ENCODE assay signal across 24 cellular contexts in the genomic region with DNA sequence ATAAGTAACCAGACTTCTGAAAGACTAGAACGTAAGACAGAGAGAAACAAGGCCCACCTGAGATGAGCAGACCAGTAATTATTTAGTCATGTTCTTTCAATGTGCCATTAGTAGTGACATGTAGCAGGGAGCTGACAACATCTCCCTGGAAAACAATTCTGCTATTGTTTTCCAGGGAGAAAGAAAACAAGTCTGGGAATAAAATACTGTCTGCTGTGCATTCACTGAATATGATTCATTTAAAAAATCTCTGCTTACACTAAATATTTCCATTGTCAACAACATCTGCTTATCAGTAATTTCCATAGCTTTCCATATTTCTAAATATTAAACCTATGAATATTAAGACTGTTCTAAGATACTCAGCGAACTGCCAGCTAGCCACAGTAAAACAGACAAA.
A peak's percentile ranks its signal among the peaks of the same experiment; 100 is the strongest.
DNase-seq lines count a peak whose midpoint lies in the region; ATAC-seq and TF ChIP-seq lines count a peak whose summit lies in the region.
"Had no signal": no experiment of that assay in that cellular context is flagged by ENCODE, and none has a peak within 500 bp of the region (broad histone marks: within the 10 kb centered on the region; RNA-seq: fewer than 3 reads in every experiment).

No MANE protein-coding gene starts in this region.

- POLR2A ChIA-PET in PC-3 (lab: Charles Lee; ENCODE audit: unreplicated experiment): no interaction called here

- H3K27ac ChIP-seq in PC-3 (ENCODE audit: low read length) (no peak overlapping the region), brain microvascular endothelial cell (peak overlapping the region; percentile 4), smooth muscle cell (ENCODE audit: low read depth) (peak overlapping the region; percentile 69)
- H3K27ac ChIP-seq: BLaER1, epithelial cell of prostate, lower lobe of right lung, RWPE1, upper lobe of right lung had no signal

- WGBS in smooth muscle cell (ENCODE audit: low lambda C conversion rate): 69% methylated on average over 2 of the region's 2 CpGs

- H3F3A ChIP-seq in PC-3 (ENCODE audit: low read length, unreplicated experiment) (no peaks in the 10 kb centered on the region), smooth muscle cell (ENCODE audit: low read depth) (no peaks in the 10 kb centered on the region)

- no peaks in the 10 kb centered on the region for H3K27me3 ChIP-seq in PC-3 (ENCODE audit: low read length)
- H3K27me3 ChIP-seq in brain microvascular endothelial cell (replicated peaks): no peaks in the 10 kb centered on the region
- H3K27me3 ChIP-seq in smooth muscle cell (ENCODE audit: low read depth): no peaks in the 10 kb centered on the region
- H3K27me3 ChIP-seq: BLaER1, upper lobe of right lung had no signal

- ATAC-seq in PC-3 (no peak), GM21717 (IDR thresholded peaks at IDR 0.05; ENCODE audit: unreplicated experiment) (no peak), HG03196 (IDR thresholded peaks at IDR 0.05; ENCODE audit: unreplicated experiment) (no peak)
- ATAC-seq: lower lobe of right lung; stimulated activated memory B cell treated with anti-CD40 and anti-IgM and Interleukin-4, amounts not matched to agents 10 μg/mL and 1 μg/mL and 100 μg/mL, for 72 hours; T-helper 17 cell; upper lobe of right lung had no signal

- CTCF ChIA-PET in PC-3 (lab: Charles Lee): no interaction called here

- no peaks in the 10 kb centered on the region for H3K79me2 ChIP-seq in PC-3 (ENCODE audit: low read length)
- no peaks in the 10 kb centered on the region for H3K79me2 ChIP-seq in smooth muscle cell (ENCODE audit: low read depth)

- H3K9ac ChIP-seq in PC-3 (ENCODE audit: low read length) (no peak overlapping the region), smooth muscle cell (ENCODE audit: low read depth) (no peak overlapping the region)
- H3K9ac ChIP-seq: BLaER1 had no signal

- in situ Hi-C loops in brain microvascular endothelial cell (cut with HindIII; ENCODE audit: low pct_ligation_motif_present, low sequenced_read_pairs): no loop called here
- in situ Hi-C loops in GM13976 (cut with MboI; ENCODE audit: low sequenced_read_pairs, unreplicated experiment): no loop called here

- no TSS peak for BruUV-seq in PC-3 (replicated peaks; lab: Mats Ljungman, UMichigan)

- H2AFZ ChIP-seq in PC-3 (ENCODE audit: low read length) (no peak overlapping the region), smooth muscle cell (ENCODE audit: low read depth) (no peak overlapping the region)

- no peaks in the 10 kb centered on the region for H4K20me1 ChIP-seq in PC-3 (ENCODE audit: low read length)
- no peaks in the 10 kb centered on the region for H4K20me1 ChIP-seq in smooth muscle cell (ENCODE audit: low read depth)
- H4K20me1 ChIP-seq: BLaER1 had no signal

- no peaks in the 10 kb centered on the region for H3K9me3 ChIP-seq in PC-3 (ENCODE audit: low read length)
- H3K9me3 ChIP-seq in smooth muscle cell (replicated peaks; ENCODE audit: low read depth): no peaks in the 10 kb centered on the region
- H3K9me3 ChIP-seq: upper lobe of right lung had no signal

- H3K36me3 ChIP-seq in PC-3 (ENCODE audit: low read depth, low read length) (no peaks in the 10 kb centered on the region), brain microvascular endothelial cell (replicated peaks) (no peaks in the 10 kb centered on the region), smooth muscle cell (ENCODE audit: low read depth) (no peaks in the 10 kb centered on the region)
- H3K36me3 ChIP-seq: BLaER1, lower lobe of right lung, upper lobe of right lung had no signal

- H3K4me2 ChIP-seq in PC-3 (ENCODE audit: low read length) (no peak overlapping the region), smooth muscle cell (peak overlapping the region; percentile 66)
- H3K4me2 ChIP-seq: BLaER1 had no signal

- H3K4me1 ChIP-seq in PC-3 (ENCODE audit: insufficient read depth, low read length) (peaks cover 22% of the 10 kb centered on the region), smooth muscle cell (ENCODE audit: low read depth) (peaks cover 3% of the 10 kb centered on the region)
- H3K4me1 ChIP-seq: lower lobe of right lung, upper lobe of right lung had no signal

- TF ChIP-seq CTCF in PC-3 (conservative IDR thresholded peaks at IDR 0.05; ENCODE audit: low read depth, low read length): no peak
- no peak for TF ChIP-seq CTCF in brain microvascular endothelial cell (IDR thresholded peaks at IDR 0.05; ENCODE audit: low read depth, low read length, missing control alignments)
- no peak for TF ChIP-seq CTCF in smooth muscle cell (IDR thresholded peaks at IDR 0.05; ENCODE audit: borderline replicate concordance, insufficient read depth, poor library complexity, severe bottlenecking)
- no peak for TF ChIP-seq CTCF in GM13976 (IDR thresholded peaks at IDR 0.05; ENCODE audit: borderline replicate concordance, control extremely low read depth, extremely low read depth, insufficient read depth, missing control alignments)

- intact Hi-C loops in PC-3 (cut with micrococcal nuclease): no loop called here

- DNase-seq in PC-3 (peak; percentile 15), brain microvascular endothelial cell (no peak), glomerular endothelial cell (ENCODE audit: extremely low read depth, low read depth, low spot score) (peak; percentile 47), smooth muscle cell (lab: John Stamatoyannopoulos, UW; ENCODE audit: unreplicated experiment) (no peak), GM13976 (ENCODE audit: low spot score) (no peak)
- DNase-seq in activated CD8-positive, alpha-beta memory T cell treated with anti-CD3 and anti-CD28 coated beads for 24 hours: no peak
- DNase-seq: activated CD4-positive, alpha-beta memory T cell treated with anti-CD3 and anti-CD28 coated beads for 36 hours; activated CD4-positive, alpha-beta T cell treated with anti-CD3 and anti-CD28 coated beads for 1 hour; activated CD8-positive, alpha-beta memory T cell treated with anti-CD3 and anti-CD28 coated beads, Interleukin-2, amount 50 U/mL, for 4 hours; activated naive CD4-positive, alpha-beta T cell; COR-L47; effector CD4-positive, alpha-beta T cell; lower lobe of right lung; NCI-H1048; NCI-H1694; NCI-H446 treated with DMSO at 0.1 percent for 48 hours; T-helper 17 cell; upper lobe of right lung had no signal

- H3K9me2 ChIP-seq in PC-3 (replicated peaks; ENCODE audit: low read length): no peaks in the 10 kb centered on the region

- H3K4me3 ChIP-seq in PC-3 (ENCODE audit: low read length): no peak overlapping the region
- no peak overlapping the region for H3K4me3 ChIP-seq in brain microvascular endothelial cell (ENCODE audit: low read depth, low read length)
- H3K4me3 ChIP-seq in smooth muscle cell: no peak overlapping the region
- H3K4me3 ChIP-seq: BLaER1, lower lobe of right lung, upper lobe of right lung had no signal

Comparison
In these comparisons a context has a peak if more than half of its experiments do, and no peak if none do; other contexts are left out.
1. DNase-seq: peak in PC-3 (single experiment) and glomerular endothelial cell (single experiment); none in brain microvascular endothelial cell (single experiment), smooth muscle cell (single experiment), activated CD8-positive, alpha-beta memory T cell treated with anti-CD3 and anti-CD28 coated beads for 24 hours (single experiment) and GM13976 (single experiment).